Comparison of ENCODE assay signal across 5 cellular contexts in genomic region chr19:13922118-13922517, GRCh38. TPM values are rescaled to one million over a fixed set of nuclear protein-coding genes. Genes with fewer than 3 reads are reported as not detected.
"Had no signal": no experiment of that assay in that cellular context is flagged by ENCODE, and none has a peak within 500 bp of the region (broad histone marks: within the 10 kb centered on the region; RNA-seq: fewer than 3 reads in every experiment).

No MANE protein-coding gene starts in this region.

RNA-seq across cellular contexts. Expression of gene PODNL1, which starts 16.1 kb away (rescaled TPM):
- total RNA-seq: activated B cell treated with CpG ODN at 0.5 μM for 24 hours; activated CD4-positive, alpha-beta T cell treated with anti-CD3 and anti-CD28 coated beads, Interleukin-2, amount 10 ng/mL, durations not matched to agents 24 days and 14 days; activated CD8-positive, alpha-beta T cell treated with anti-CD3 and anti-CD28 coated beads for 36 hours had no signal

RNA-seq across cellular contexts. Expression of gene BRME1, which starts 16.2 kb away (rescaled TPM):
- total RNA-seq: ascending aorta had no signal

RNA-seq across cellular contexts. Expression of gene NANOS3, which starts 45.2 kb away (rescaled TPM):
- total RNA-seq: activated B cell treated with CpG ODN at 0.5 μM for 24 hours, ascending aorta had no signal
- polyA plus RNA-seq: adipose tissue had no signal
